In genomic region chr19:23686622-23687423, GRCh38 we compare ENCODE assay signal across 8 cellular contexts.
DNase-seq lines count a peak whose midpoint lies in the region; ATAC-seq and TF ChIP-seq lines count a peak whose summit lies in the region.

Gene ZNF675 (minus strand): TSS chr19:23687212. CDS start chr19:23687033, 179 bp downstream.

- ATAC-seq in GM18498 (IDR thresholded peaks at IDR 0.05; ENCODE audit: unreplicated experiment): peak; percentile 90
- ATAC-seq in HG02885 (IDR thresholded peaks at IDR 0.05; ENCODE audit: poor library complexity, unreplicated experiment): peak; percentile 90

- H3K4me3 ChIP-seq in retinal pigment epithelial cell (ENCODE audit: low read length): peak within 1 kb of the TSS; percentile 93

- DNase-seq in NCI-H1694 (lab: John Stamatoyannopoulos, UW): peak; percentile 84
- DNase-seq in T-helper 22 cell (ENCODE audit: low read depth): peak; percentile 81
- DNase-seq in astrocyte of the hippocampus (ENCODE audit: low read depth, low spot score): peak; percentile 96
- DNase-seq in hippocampal formation (lab: John Stamatoyannopoulos, UW): peak; percentile 87 to 88
- DNase-seq in retinal pigment epithelial cell (ENCODE audit: low read depth): peak; percentile 78
- DNase-seq in NOMO-1 treated with DMSO at 0.1 percent for 48 hours (lab: John Stamatoyannopoulos, UW; ENCODE audit: unreplicated experiment): no peak

- TF ChIP-seq CTCF in retinal pigment epithelial cell (conservative IDR thresholded peaks at IDR 0.05; ENCODE audit: low read depth, low read length): peak; percentile 14
